29 cellular contexts compared by ENCODE assay signal in the genomic region with DNA sequence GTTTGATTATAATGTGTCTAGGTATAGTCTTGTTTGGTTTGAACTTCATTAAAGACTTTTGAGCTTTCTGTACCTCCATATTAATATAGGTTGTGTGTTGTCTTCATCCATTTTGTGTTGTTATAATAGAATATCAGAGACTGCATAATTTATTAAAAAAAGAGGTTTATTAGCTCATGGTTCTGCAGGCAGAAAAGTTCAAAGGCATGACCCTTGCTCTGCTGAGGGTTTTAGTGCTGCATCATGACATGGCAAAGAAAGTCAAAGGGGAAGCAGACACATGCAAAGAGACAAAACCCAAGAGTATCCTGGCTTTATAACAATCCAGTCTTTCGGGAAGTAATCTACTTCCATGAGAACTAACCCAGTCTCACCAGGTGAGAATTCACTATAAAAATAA.
"Had no signal": no experiment of that assay in that cellular context is flagged by ENCODE, and none has a peak within 500 bp of the region (broad histone marks: within the 10 kb centered on the region; RNA-seq: fewer than 3 reads in every experiment).

No MANE protein-coding gene starts in this region.

- H2AFZ ChIP-seq: hepatocyte had no signal

- H3K27me3 ChIP-seq: colonic mucosa, dorsolateral prefrontal cortex, esophagus muscularis mucosa, esophagus squamous epithelium, foreskin keratinocyte, gastrocnemius medialis, gastroesophageal sphincter, heart left ventricle, hepatocyte had no signal

- H3K4me1 ChIP-seq: colonic mucosa, esophagus muscularis mucosa, esophagus squamous epithelium, foreskin keratinocyte, gastrocnemius medialis, gastroesophageal sphincter, heart left ventricle, heart right ventricle had no signal

- H3K4me2 ChIP-seq: hepatocyte had no signal

- H3K4me3 ChIP-seq: colonic mucosa, coronary artery, dorsolateral prefrontal cortex, esophagus muscularis mucosa, esophagus squamous epithelium, gastrocnemius medialis, gastroesophageal sphincter, heart left ventricle, heart right ventricle, hepatocyte had no signal

- H3K4me3 Mint-ChIP-seq: dendritic cell treated with granulocyte-macrophage colony-stimulating factor and Interleukin-4, amounts not matched to agents 40 ng/mL and 50 ng/mL, for 4 days; effector memory CD8-positive, alpha-beta T cell; endodermal cell had no signal

- H3K9me3 ChIP-seq: colonic mucosa had no signal

- H3K27ac ChIP-seq: colonic mucosa, coronary artery, dorsolateral prefrontal cortex, epithelial cell of prostate, esophagus muscularis mucosa, esophagus squamous epithelium, foreskin keratinocyte, gastrocnemius medialis, gastroesophageal sphincter, heart left ventricle, heart right ventricle, hepatocyte had no signal

- H3K4me1 Mint-ChIP-seq: endodermal cell had no signal

- FAIRE-seq: endometrium, endothelial cell of umbilical vein, frontal cortex had no signal

- DNase-seq: colonic mucosa; cortex of kidney; dermis blood vessel endothelial cell; dorsolateral prefrontal cortex; effector CD4-positive, alpha-beta T cell; effector CD8-positive, alpha-beta T cell; effector memory CD4-positive, alpha-beta T cell; effector memory CD8-positive, alpha-beta T cell; endodermal cell; erythroblast; esophagus squamous epithelium; foreskin fibroblast; foreskin keratinocyte; foreskin melanocyte; gastrocnemius medialis; glutamatergic neuron; head of caudate nucleus; heart left ventricle; heart right ventricle had no signal

- H3K27me3 Mint-ChIP-seq: dendritic cell treated with granulocyte-macrophage colony-stimulating factor and Interleukin-4, amounts not matched to agents 40 ng/mL and 50 ng/mL, for 4 days had no signal

- H3K36me3 ChIP-seq: colonic mucosa, esophagus muscularis mucosa, esophagus squamous epithelium, gastrocnemius medialis, gastroesophageal sphincter, heart left ventricle, heart right ventricle had no signal

- H3K79me2 ChIP-seq: hepatocyte had no signal

- H3K27ac Mint-ChIP-seq: dendritic cell treated with granulocyte-macrophage colony-stimulating factor and Interleukin-4, amounts not matched to agents 40 ng/mL and 50 ng/mL, for 4 days; effector memory CD8-positive, alpha-beta T cell; endodermal cell had no signal

- ATAC-seq: effector memory CD8-positive, alpha-beta T cell; esophagus mucosa; foreskin keratinocyte; gastrocnemius medialis; gastroesophageal sphincter; heart left ventricle; heart right ventricle had no signal
